In genomic region chr5:147686421-147686820, GRCh38 we compare ENCODE assay signal across 15 cellular contexts.
DNase-seq lines count a peak whose midpoint lies in the region; ATAC-seq, FAIRE-seq and TF ChIP-seq lines count a peak whose summit lies in the region.
"Had no signal": no experiment of that assay in that cellular context is flagged by ENCODE, and none has a peak within 500 bp of the region (broad histone marks: within the 10 kb centered on the region; RNA-seq: fewer than 3 reads in every experiment).

No MANE protein-coding gene starts in this region.

- no peak for TF ChIP-seq CTCF in bronchial epithelial cell (IDR thresholded peaks at IDR 0.05; ENCODE audit: insufficient read depth, low read length, severe bottlenecking)
- no peak for TF ChIP-seq CTCF in neural progenitor cell (IDR thresholded peaks at IDR 0.05)

- H2AFZ ChIP-seq in neural progenitor cell (replicated peaks) = no peak overlapping the region

- H3F3A ChIP-seq in neural progenitor cell (ENCODE audit: low read depth) = peaks cover 4% of the 10 kb centered on the region

- DNase-seq in NCI-H69 (lab: John Stamatoyannopoulos, UW) (peak; percentile 56), SJCRH30 (no peak), bronchial epithelial cell (ENCODE audit: low read depth) (peak; percentile 9), neural progenitor cell (ENCODE audit: low spot score) (no peak)
- no peak for DNase-seq in activated CD4-positive, alpha-beta T cell treated with anti-CD3 and anti-CD28 coated beads, Interleukin-2, amount 50 U/mL, for 48 hours
- DNase-seq in activated CD4-positive, CD25-positive, alpha-beta regulatory T cell (lab: John Stamatoyannopoulos, UW) = no peak
- DNase-seq: BE2C; CD4-positive, alpha-beta memory T cell; DMS79 had no signal

- no peaks in the 10 kb centered on the region for H3K9me3 Mint-ChIP-seq in neural progenitor cell
- H3K9me3 Mint-ChIP-seq: CD4-positive, alpha-beta memory T cell had no signal

- FAIRE-seq in bronchial epithelial cell (lab: Jason Lieb, UNC) = no peak
- FAIRE-seq: A549, GM12878, H1 had no signal

- H3K4me2 ChIP-seq in neural progenitor cell = no peak overlapping the region
- H3K4me2 ChIP-seq: A549 had no signal

- H4K20me1 ChIP-seq in neural progenitor cell (ENCODE audit: low read depth) = peaks cover 15% of the 10 kb centered on the region

- H3K27me3 Mint-ChIP-seq in neural progenitor cell (ENCODE audit: insufficient read depth, low read depth) = peaks cover 3% of the 10 kb centered on the region
- H3K27me3 Mint-ChIP-seq: CD4-positive, alpha-beta memory T cell had no signal

- H3K9me3 ChIP-seq in SJCRH30 (replicated peaks) (no peaks in the 10 kb centered on the region), neural progenitor cell (ENCODE audit: low read depth) (no peaks in the 10 kb centered on the region)
- H3K9me3 ChIP-seq: A549, BE2C, HAP-1 had no signal

- H3K27ac ChIP-seq in SJCRH30 (peak overlapping the region; percentile 11; the same call in 1 of the 2 replicates), neural progenitor cell (no peak overlapping the region)
- H3K27ac ChIP-seq: A549, C4-2B had no signal

- H3K4me1 Mint-ChIP-seq in neural progenitor cell = peaks cover 24% of the 10 kb centered on the region
- H3K4me1 Mint-ChIP-seq: CD4-positive, alpha-beta memory T cell had no signal

- H3K27ac Mint-ChIP-seq in neural progenitor cell = no peak overlapping the region
- H3K27ac Mint-ChIP-seq: CD4-positive, alpha-beta memory T cell had no signal

- H3K4me1 ChIP-seq in SJCRH30 (no peaks in the 10 kb centered on the region; the same call in none of the 2 replicates), neural progenitor cell (peaks cover 4% of the 10 kb centered on the region)
- H3K4me1 ChIP-seq: A549, HAP-1 had no signal

- H3K36me3 ChIP-seq in SJCRH30 (peaks cover 11% of the 10 kb centered on the region), bronchial epithelial cell (ENCODE audit: control insufficient read depth, insufficient read depth, low read length) (no peaks in the 10 kb centered on the region), neural progenitor cell (no peaks in the 10 kb centered on the region)
- H3K36me3 ChIP-seq: BE2C, HAP-1 had no signal

- H3K9ac ChIP-seq in neural progenitor cell = peak overlapping the region; percentile 22

- H3K4me3 Mint-ChIP-seq in neural progenitor cell = no peak overlapping the region
- H3K4me3 Mint-ChIP-seq: CD4-positive, alpha-beta memory T cell had no signal

- H3K27me3 ChIP-seq in SJCRH30 = no peaks in the 10 kb centered on the region
- peaks cover 5% of the 10 kb centered on the region for H3K27me3 ChIP-seq in bronchial epithelial cell (ENCODE audit: control insufficient read depth, insufficient read depth, low read length)
- H3K27me3 ChIP-seq in neural progenitor cell = no peaks in the 10 kb centered on the region
- H3K27me3 ChIP-seq: BE2C had no signal

- no peak overlapping the region for H3K4me3 ChIP-seq in SJCRH30
- no peak overlapping the region for H3K4me3 ChIP-seq in bronchial epithelial cell (ENCODE audit: low read depth, low read length)
- no peak overlapping the region for H3K4me3 ChIP-seq in neural progenitor cell
- H3K4me3 ChIP-seq: A549, GM12878, HAP-1 had no signal

- H3K79me2 ChIP-seq in neural progenitor cell (ENCODE audit: low read depth) = no peaks in the 10 kb centered on the region

- H3K36me3 Mint-ChIP-seq in neural progenitor cell = peaks cover 3% of the 10 kb centered on the region
- H3K36me3 Mint-ChIP-seq: CD4-positive, alpha-beta memory T cell had no signal

- no peak for ATAC-seq in HG02642 (IDR thresholded peaks at IDR 0.05; ENCODE audit: poor library complexity, unreplicated experiment)
- ATAC-seq: A549, GM12878 had no signal

Comparison
In these comparisons a context has a peak if more than half of its experiments do, and no peak if none do; other contexts are left out.
1. DNase-seq: peak in NCI-H69 (single experiment) and bronchial epithelial cell (single experiment); none in SJCRH30 (0 of 2), neural progenitor cell (single experiment), activated CD4-positive, alpha-beta T cell treated with anti-CD3 and anti-CD28 coated beads, Interleukin-2, amount 50 U/mL, for 48 hours (0 of 2) and activated CD4-positive, CD25-positive, alpha-beta regulatory T cell (0 of 4).